ENCODE assay signal across 29 cellular contexts in the genomic region with DNA sequence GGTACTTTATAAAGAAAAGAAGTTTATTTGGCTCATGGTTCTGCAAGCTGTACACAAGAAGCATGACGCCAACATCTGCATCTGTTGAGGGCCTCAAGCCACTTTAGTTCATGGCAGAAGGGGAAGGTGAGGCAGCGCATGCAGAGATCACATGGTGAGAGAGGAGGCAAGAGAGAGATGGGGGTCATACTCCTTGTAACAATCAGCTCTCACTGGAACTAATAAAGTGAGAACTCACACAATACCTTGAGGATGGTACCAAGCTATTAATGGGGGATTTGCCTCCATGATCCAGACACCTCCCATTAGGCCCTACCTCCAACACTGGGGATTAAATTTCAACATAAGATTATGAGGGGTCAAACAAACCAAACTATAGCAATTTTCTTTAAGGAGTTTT.
"Had no signal": no experiment of that assay in that cellular context is flagged by ENCODE, and none has a peak within 500 bp of the region (broad histone marks: within the 10 kb centered on the region; RNA-seq: fewer than 3 reads in every experiment).

No MANE protein-coding gene starts in this region.

- H3K9me3 ChIP-seq: colonic mucosa, esophagus muscularis mucosa had no signal

- ATAC-seq: effector memory CD8-positive, alpha-beta T cell; esophagus mucosa; foreskin keratinocyte; gastrocnemius medialis; gastroesophageal sphincter; heart left ventricle; heart right ventricle had no signal

- H3K4me2 ChIP-seq: hepatocyte had no signal

- H2AFZ ChIP-seq: hepatocyte had no signal

- H3K27me3 ChIP-seq: colonic mucosa, dorsolateral prefrontal cortex, esophagus muscularis mucosa, esophagus squamous epithelium, gastrocnemius medialis, gastroesophageal sphincter, heart left ventricle, heart right ventricle, hepatocyte had no signal

- H3K4me3 Mint-ChIP-seq: dendritic cell treated with granulocyte-macrophage colony-stimulating factor and Interleukin-4, amounts not matched to agents 40 ng/mL and 50 ng/mL, for 4 days; effector memory CD8-positive, alpha-beta T cell; endodermal cell had no signal

- H3K4me3 ChIP-seq: colonic mucosa, coronary artery, dorsolateral prefrontal cortex, esophagus muscularis mucosa, esophagus squamous epithelium, gastrocnemius medialis, gastroesophageal sphincter, heart left ventricle, heart right ventricle, hepatocyte had no signal

- H3K27ac ChIP-seq: colonic mucosa, coronary artery, dorsolateral prefrontal cortex, epithelial cell of prostate, esophagus muscularis mucosa, esophagus squamous epithelium, foreskin keratinocyte, gastrocnemius medialis, gastroesophageal sphincter, heart left ventricle, heart right ventricle, hepatocyte had no signal

- DNase-seq: colonic mucosa; cortex of kidney; dermis blood vessel endothelial cell; dorsolateral prefrontal cortex; effector CD4-positive, alpha-beta T cell; effector CD8-positive, alpha-beta T cell; effector memory CD4-positive, alpha-beta T cell; effector memory CD8-positive, alpha-beta T cell; endodermal cell; erythroblast; esophagus squamous epithelium; foreskin fibroblast; foreskin keratinocyte; foreskin melanocyte; gastrocnemius medialis; glutamatergic neuron; head of caudate nucleus; heart left ventricle; heart right ventricle had no signal

- H3K4me1 ChIP-seq: colonic mucosa had no signal

- FAIRE-seq: endometrium, endothelial cell of umbilical vein, frontal cortex had no signal

- H3K27ac Mint-ChIP-seq: dendritic cell treated with granulocyte-macrophage colony-stimulating factor and Interleukin-4, amounts not matched to agents 40 ng/mL and 50 ng/mL, for 4 days; effector memory CD8-positive, alpha-beta T cell; endodermal cell had no signal

- H3K36me3 ChIP-seq: colonic mucosa, esophagus muscularis mucosa, esophagus squamous epithelium, gastrocnemius medialis, gastroesophageal sphincter, heart left ventricle, heart right ventricle had no signal
